ENCODE assay signal across 1 cellular context in the genomic region with DNA sequence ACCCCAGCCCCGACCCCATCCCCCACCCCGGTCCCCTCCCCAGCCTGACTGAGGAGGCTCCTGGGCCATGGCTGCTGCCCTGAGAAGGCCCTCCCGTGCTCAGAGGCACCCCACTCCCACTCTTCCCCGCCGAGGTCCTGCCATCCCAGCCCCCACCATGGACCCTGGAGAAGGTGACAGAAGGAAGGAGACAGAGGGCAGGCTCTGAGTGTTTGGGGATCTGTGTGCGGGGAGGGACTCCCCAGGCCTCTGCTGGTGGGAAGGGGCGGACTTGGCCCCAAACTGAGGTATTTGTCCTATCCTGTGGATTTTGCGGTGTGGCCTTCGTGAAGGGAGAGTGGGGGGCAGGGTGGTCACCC.
TF ChIP-seq lines count a peak whose summit lies in the region.

No MANE protein-coding gene starts in this region.

TF ChIP-seq in IMR-90, 13 proteins besides CTCF, POLR2A, EP300 and RAD21:
- TF ChIP-seq CHD1 (IDR thresholded peaks at IDR 0.05; ENCODE audit: low read depth, low read length), result no peak
- TF ChIP-seq, protein P1, sequence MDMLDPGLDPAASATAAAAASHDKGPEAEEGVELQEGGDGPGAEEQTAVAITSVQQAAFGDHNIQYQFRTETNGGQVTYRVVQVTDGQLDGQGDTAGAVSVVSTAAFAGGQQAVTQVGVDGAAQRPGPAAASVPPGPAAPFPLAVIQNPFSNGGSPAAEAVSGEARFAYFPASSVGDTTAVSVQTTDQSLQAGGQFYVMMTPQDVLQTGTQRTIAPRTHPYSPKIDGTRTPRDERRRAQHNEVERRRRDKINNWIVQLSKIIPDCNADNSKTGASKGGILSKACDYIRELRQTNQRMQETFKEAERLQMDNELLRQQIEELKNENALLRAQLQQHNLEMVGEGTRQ (IDR thresholded peaks at IDR 0.05; ENCODE audit: low read depth, low read length), result no peak
- no peak for TF ChIP-seq MAZ (IDR thresholded peaks at IDR 0.05; ENCODE audit: borderline replicate concordance, low read depth, low read length)
- TF ChIP-seq NFE2L2 (IDR thresholded peaks at IDR 0.05; ENCODE audit: low read depth, low read length), result no peak
- TF ChIP-seq, protein P2, sequence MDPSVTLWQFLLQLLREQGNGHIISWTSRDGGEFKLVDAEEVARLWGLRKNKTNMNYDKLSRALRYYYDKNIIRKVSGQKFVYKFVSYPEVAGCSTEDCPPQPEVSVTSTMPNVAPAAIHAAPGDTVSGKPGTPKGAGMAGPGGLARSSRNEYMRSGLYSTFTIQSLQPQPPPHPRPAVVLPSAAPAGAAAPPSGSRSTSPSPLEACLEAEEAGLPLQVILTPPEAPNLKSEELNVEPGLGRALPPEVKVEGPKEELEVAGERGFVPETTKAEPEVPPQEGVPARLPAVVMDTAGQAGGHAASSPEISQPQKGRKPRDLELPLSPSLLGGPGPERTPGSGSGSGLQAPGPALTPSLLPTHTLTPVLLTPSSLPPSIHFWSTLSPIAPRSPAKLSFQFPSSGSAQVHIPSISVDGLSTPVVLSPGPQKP (IDR thresholded peaks at IDR 0.05; ENCODE audit: borderline replicate concordance, low read depth, low read length), result no peak
- TF ChIP-seq RFX5 (IDR thresholded peaks at IDR 0.05; ENCODE audit: low read depth, low read length), result no peak
- no peak for TF ChIP-seq MAFK (IDR thresholded peaks at IDR 0.05; ENCODE audit: low read depth, low read length)
- TF ChIP-seq MXI1 (IDR thresholded peaks at IDR 0.05; ENCODE audit: borderline replicate concordance, low read depth, low read length), result no peak
- TF ChIP-seq BHLHE40 (IDR thresholded peaks at IDR 0.05; ENCODE audit: low read depth, low read length), result no peak
- no peak for TF ChIP-seq SMC3 (IDR thresholded peaks at IDR 0.05; ENCODE audit: low read depth, low read length)
- no peak for TF ChIP-seq CEBPB (IDR thresholded peaks at IDR 0.05; ENCODE audit: low read depth, low read length)
- TF ChIP-seq FOS (IDR thresholded peaks at IDR 0.05; ENCODE audit: low read depth, low read length), result no peak
